ENCODE assay signal across 18 cellular contexts in genomic region chr2:66496680-66497420, GRCh38.
DNase-seq lines count a peak whose midpoint lies in the region; ATAC-seq, FAIRE-seq and TF ChIP-seq lines count a peak whose summit lies in the region.
"Had no signal": no experiment of that assay in that cellular context is flagged by ENCODE, and none has a peak within 500 bp of the region (broad histone marks: within the 10 kb centered on the region; RNA-seq: fewer than 3 reads in every experiment).

No MANE protein-coding gene starts in this region.

- no peaks in the 10 kb centered on the region for H3K79me1 ChIP-seq in mesendoderm (ENCODE audit: low read length)

- H4K8ac ChIP-seq in mesendoderm (ENCODE audit: low read depth, low read length), result no peak overlapping the region

- in situ Hi-C loops in transverse colon (cut with MboI; ENCODE audit: low pct_ligation_motif_present in 1 of 4, low pct_unique_long_range_greater_than_20kb in 1 of 4, low sequenced_read_pairs in 3 of 4), result no loop called here

- TF ChIP-seq EP300 in transverse colon (IDR thresholded peaks at IDR 0.05; ENCODE audit: low read depth), result no peak

- H3K18ac ChIP-seq in mesendoderm (ENCODE audit: low read length), result no peak overlapping the region

- no peaks in the 10 kb centered on the region for H4K20me1 ChIP-seq in OCI-LY7 (ENCODE audit: insufficient read depth, low read length)

- H3K9me2 ChIP-seq in OCI-LY7 (ENCODE audit: insufficient read depth, low read length), result no peaks in the 10 kb centered on the region

- TF ChIP-seq POLR2A in transverse colon (IDR thresholded peaks at IDR 0.05), result no peak

- POLR2A ChIA-PET in OCI-LY7 (lab: Charles Lee), result interaction anchor here (0.5 kb wide), 1 partner anchor 790 kb away, joined by 3 read pairs; no protein-coding TSS in a partner anchor

- no peaks in the 10 kb centered on the region for H3K9me3 ChIP-seq in transverse colon
- H3K9me3 ChIP-seq in OCI-LY7 (ENCODE audit: low read length), result no peaks in the 10 kb centered on the region

- peak; percentile 45 for DNase-seq in LNCaP clone FGC (ENCODE audit: low read depth)
- DNase-seq in bronchial epithelial cell (ENCODE audit: low read depth), result no peak
- DNase-seq in mesendoderm, result peak; percentile 55
- no peak for DNase-seq in transverse colon
- DNase-seq in OCI-LY7 (ENCODE audit: low spot score), result no peak
- DNase-seq: activated CD8-positive, alpha-beta T cell treated with anti-CD3 and anti-CD28 coated beads for 36 hours; activated effector memory CD4-positive, alpha-beta T cell treated with anti-CD3 and anti-CD28 coated beads, Interleukin-2, amount 50 U/mL, for 16 hours; CD4-positive, alpha-beta memory T cell; GDM1; Kasumi-1; NCI-H187; NCI-H526; SHP77 had no signal

- no TSS peak for BruUV-seq in OCI-LY7 (replicated peaks; lab: Mats Ljungman, UMichigan)

- H2BK120ac ChIP-seq in mesendoderm (ENCODE audit: low read depth, low read length), result no peak overlapping the region

- no peak overlapping the region for H3K23ac ChIP-seq in mesendoderm (ENCODE audit: low read length)

- H4K5ac ChIP-seq in mesendoderm (ENCODE audit: low read length), result no peak overlapping the region

- H2AK5ac ChIP-seq in mesendoderm (ENCODE audit: low read length), result no peak overlapping the region

- no peak overlapping the region for H3K4ac ChIP-seq in mesendoderm (ENCODE audit: low read depth, low read length)

- no peaks in the 10 kb centered on the region for H3K27me3 ChIP-seq in bronchial epithelial cell (ENCODE audit: control insufficient read depth, insufficient read depth, low read length)
- H3K27me3 ChIP-seq in mesendoderm (ENCODE audit: insufficient read depth, low read length, poor library complexity), result no peaks in the 10 kb centered on the region
- H3K27me3 ChIP-seq in transverse colon, result no peaks in the 10 kb centered on the region

- no CpG with 5 or more reads among the region's 5 CpGs for WGBS in mesendoderm (ENCODE audit: extremely low coverage, insufficient coverage, low lambda C conversion rate)
- 31 to 60% methylated on average over 4 to 5 of the region's 5 CpGs for WGBS in transverse colon (ENCODE audit: low coverage in 1 of 2), 2 donors

- intact Hi-C loops in transverse colon (cut with DNase I; ENCODE audit: low total_unique reads), result no loop called here
- intact Hi-C loops in OCI-LY7 (cut with micrococcal nuclease; ENCODE audit: unreplicated experiment), result no loop called here

- no peak overlapping the region for H2BK5ac ChIP-seq in mesendoderm (ENCODE audit: low read length)

- no peak overlapping the region for H3K27ac ChIP-seq in mesendoderm (ENCODE audit: low read depth, low read length)
- peak overlapping the region; percentile 23 to 74 (median 46) for H3K27ac ChIP-seq in transverse colon
- no peak overlapping the region for H3K27ac ChIP-seq in OCI-LY7 (ENCODE audit: low read depth, low read length, poor library complexity, severe bottlenecking)

- ATAC-seq in GM21529 (IDR thresholded peaks at IDR 0.05; ENCODE audit: unreplicated experiment), result no peak
- ATAC-seq in GM18498 (IDR thresholded peaks at IDR 0.05; ENCODE audit: unreplicated experiment), result no peak
- ATAC-seq: activated CD8-positive, alpha-beta T cell treated with anti-CD3 and anti-CD28 coated beads for 36 hours had no signal

- H3K4me3 ChIP-seq in LNCaP clone FGC (ENCODE audit: low read depth, low read length) (peak overlapping the region; percentile 5; the same call in 1 of the 2 replicates), bronchial epithelial cell (ENCODE audit: low read depth, low read length) (peak overlapping the region; percentile 42), mesendoderm (ENCODE audit: low read length) (no peak overlapping the region), transverse colon (no peak overlapping the region), OCI-LY7 (ENCODE audit: low read depth, low read length, poor library complexity, severe bottlenecking) (no peak overlapping the region)

- no peak overlapping the region for H2AFZ ChIP-seq in OCI-LY7 (ENCODE audit: low read length)

- CTCF ChIA-PET in OCI-LY7 (lab: Charles Lee; ENCODE audit: unreplicated experiment), result no interaction called here

- no peak overlapping the region for H3K9ac ChIP-seq in mesendoderm (ENCODE audit: low read length)

- H3K4me1 ChIP-seq in mesendoderm (ENCODE audit: control insufficient read depth, low read depth, low read length), result no peaks in the 10 kb centered on the region
- H3K4me1 ChIP-seq in transverse colon, result peaks cover 3 to 55% (median 24%) of the 10 kb centered on the region in 4 donors
- no peaks in the 10 kb centered on the region for H3K4me1 ChIP-seq in OCI-LY7 (ENCODE audit: insufficient read depth, low read length, poor library complexity, severe bottlenecking)

- H3K4me2 ChIP-seq in mesendoderm (ENCODE audit: low read length) (no peak overlapping the region), OCI-LY7 (ENCODE audit: low read length) (no peak overlapping the region)

- H3K79me2 ChIP-seq in mesendoderm (ENCODE audit: control insufficient read depth, insufficient read depth, low read length), result no peaks in the 10 kb centered on the region
- no peaks in the 10 kb centered on the region for H3K79me2 ChIP-seq in OCI-LY7 (ENCODE audit: insufficient read depth, low read depth, low read length)

- no peak overlapping the region for H2BK15ac ChIP-seq in mesendoderm (replicated peaks; ENCODE audit: low read depth)

- no peak for FAIRE-seq in bronchial epithelial cell (lab: Jason Lieb, UNC)
- FAIRE-seq: endometrium, GM18507, TTC549 had no signal

- H3K56ac ChIP-seq in mesendoderm (ENCODE audit: low read length), result no peak overlapping the region

- no peaks in the 10 kb centered on the region for H3K36me3 ChIP-seq in bronchial epithelial cell (ENCODE audit: control insufficient read depth, insufficient read depth, low read length)
- H3K36me3 ChIP-seq in mesendoderm (ENCODE audit: control insufficient read depth, insufficient read depth, low read length), result no peaks in the 10 kb centered on the region
- no peaks in the 10 kb centered on the region for H3K36me3 ChIP-seq in transverse colon
- no peaks in the 10 kb centered on the region for H3K36me3 ChIP-seq in OCI-LY7 (ENCODE audit: insufficient read depth, low read length)

- TF ChIP-seq CTCF in LNCaP clone FGC (IDR thresholded peaks at IDR 0.05; ENCODE audit: control insufficient read depth, extremely low read depth, insufficient read depth) (no peak), bronchial epithelial cell (IDR thresholded peaks at IDR 0.05; ENCODE audit: insufficient read depth, low read length, severe bottlenecking) (no peak), transverse colon (IDR thresholded peaks at IDR 0.05) (no peak), OCI-LY7 (conservative IDR thresholded peaks at IDR 0.05; ENCODE audit: low read length) (no peak)

Comparison
In these comparisons a context has a peak if more than half of its experiments do, and no peak if none do; other contexts are left out.
1. DNase-seq: peak in LNCaP clone FGC (single experiment) and mesendoderm (single experiment); none in bronchial epithelial cell (single experiment), transverse colon (single experiment) and OCI-LY7 (single experiment).
2. H3K4me3 ChIP-seq: peak in LNCaP clone FGC (single experiment) and bronchial epithelial cell (single experiment); none in mesendoderm (single experiment), transverse colon (0 of 4) and OCI-LY7 (single experiment).
3. H3K27ac ChIP-seq: peak in transverse colon (4 of 4); none in mesendoderm (single experiment) and OCI-LY7 (single experiment).